8 cellular contexts compared by ENCODE assay signal in the genomic region with DNA sequence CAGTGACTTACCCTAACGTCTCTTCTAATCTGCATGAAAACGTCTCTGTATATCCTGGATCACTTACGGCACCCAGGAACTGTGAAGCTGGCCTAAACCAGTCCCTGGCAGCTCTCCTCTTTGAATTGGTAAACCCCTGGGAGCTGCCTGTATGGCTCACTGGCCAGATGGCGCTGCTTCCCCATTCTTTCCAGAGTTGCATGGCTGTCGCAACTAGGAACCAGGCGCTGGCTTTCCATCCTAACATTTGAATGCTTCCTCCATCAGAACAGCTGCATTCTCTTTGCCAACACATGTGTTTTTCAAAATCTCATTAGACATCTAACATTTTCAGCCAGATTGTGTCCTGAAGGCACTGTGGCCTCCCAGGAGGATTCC. TPM values are rescaled to one million over a fixed set of nuclear protein-coding genes. Genes with fewer than 3 reads are reported as not detected.
DNase-seq lines count a peak whose midpoint lies in the region; ATAC-seq and TF ChIP-seq lines count a peak whose summit lies in the region.

No MANE protein-coding gene starts in this region.

- ATAC-seq in GM18907 (IDR thresholded peaks at IDR 0.05; ENCODE audit: unreplicated experiment) = peak; percentile 38
- no peak for ATAC-seq in HG03354 (IDR thresholded peaks at IDR 0.05; ENCODE audit: poor library complexity, severe bottlenecking, unreplicated experiment)

- DNase-seq in ACHN (peak; percentile 6), SJCRH30 (peak; percentile 41 to 59), iPS-NIHi7 (ENCODE audit: extremely low spot score) (peak; percentile 70)
- no peak for DNase-seq in activated CD4-positive, alpha-beta T cell treated with anti-CD3 and anti-CD28 coated beads, Interleukin-2, amount 50 U/mL, for 48 hours
- DNase-seq in activated CD4-positive, alpha-beta T cell treated with anti-CD3 and anti-CD28 coated beads, Interleukin-2, amount 50 U/mL, for 4 hours = no peak

- no peak overlapping the region for H3K27ac ChIP-seq in SJCRH30

- no peak for TF ChIP-seq EP300 in Ishikawa (IDR thresholded peaks at IDR 0.05; ENCODE audit: borderline replicate concordance)

- H3K36me3 ChIP-seq in SJCRH30 = no peaks in the 10 kb centered on the region

- peaks cover 2% of the 10 kb centered on the region for H3K4me1 ChIP-seq in SJCRH30

- H3K27me3 ChIP-seq in SJCRH30 = no peaks in the 10 kb centered on the region

- H3K4me3 ChIP-seq in SJCRH30 = no peak overlapping the region

- no peaks in the 10 kb centered on the region for H3K9me3 ChIP-seq in SJCRH30 (replicated peaks)

- peak; percentile 46 for TF ChIP-seq RAD21 in Ishikawa (IDR thresholded peaks at IDR 0.05; ENCODE audit: low read depth)

- in situ Hi-C loops in ACHN (cut with HindIII; ENCODE audit: low pct_ligation_motif_present, low pct_unique_long_range_greater_than_20kb, low sequenced_read_pairs) = no loop called here

TF ChIP-seq in Ishikawa, 13 proteins besides CTCF, POLR2A, EP300 and RAD21:
- TF ChIP-seq, protein P1, sequence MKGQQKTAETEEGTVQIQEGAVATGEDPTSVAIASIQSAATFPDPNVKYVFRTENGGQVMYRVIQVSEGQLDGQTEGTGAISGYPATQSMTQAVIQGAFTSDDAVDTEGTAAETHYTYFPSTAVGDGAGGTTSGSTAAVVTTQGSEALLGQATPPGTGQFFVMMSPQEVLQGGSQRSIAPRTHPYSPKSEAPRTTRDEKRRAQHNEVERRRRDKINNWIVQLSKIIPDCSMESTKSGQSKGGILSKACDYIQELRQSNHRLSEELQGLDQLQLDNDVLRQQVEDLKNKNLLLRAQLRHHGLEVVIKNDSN (IDR thresholded peaks at IDR 0.05) = no peak

RNA-seq across cellular contexts. Expression of a gene that starts 8.0 kb away (rescaled TPM):
- total RNA-seq in SJCRH30 (2014; rRNA removed; shearing (Covaris generic)) = 0.35 and 0.59 TPM in 2 replicates

Comparison
In these comparisons a context has a peak if more than half of its experiments do, and no peak if none do; other contexts are left out.
1. DNase-seq: peak in ACHN (single experiment), SJCRH30 (2 of 2) and iPS-NIHi7 (single experiment); none in activated CD4-positive, alpha-beta T cell treated with anti-CD3 and anti-CD28 coated beads, Interleukin-2, amount 50 U/mL, for 48 hours (0 of 2) and activated CD4-positive, alpha-beta T cell treated with anti-CD3 and anti-CD28 coated beads, Interleukin-2, amount 50 U/mL, for 4 hours (0 of 2).